In genomic region chr20:34355427-34355826, GRCh38 we compare ENCODE assay signal across 1 cellular context.
TF ChIP-seq lines count a peak whose summit lies in the region.

No MANE protein-coding gene starts in this region.

TF ChIP-seq in GM23338, 12 proteins besides CTCF, POLR2A, EP300 and RAD21 (continued from another document):
- TF ChIP-seq REST (IDR thresholded peaks at IDR 0.05; ENCODE audit: unreplicated experiment) (no peak), ETS1 (IDR thresholded peaks at IDR 0.05) (no peak), POLR2AphosphoS5 (IDR thresholded peaks at IDR 0.05; ENCODE audit: low read depth) (no peak), ZNF114 (CRISPR knock-in tag; IDR thresholded peaks at IDR 0.05) (no peak), ZNF331 (CRISPR knock-in tag; IDR thresholded peaks at IDR 0.05; ENCODE audit: low read depth) (no peak), EZH2 (IDR thresholded peaks at IDR 0.05; ENCODE audit: low read depth, unreplicated experiment) (no peak), EZH2phosphoT487 (IDR thresholded peaks at IDR 0.05; ENCODE audit: unreplicated experiment) (no peak), JUNB (IDR thresholded peaks at IDR 0.05; ENCODE audit: unreplicated experiment) (no peak)
